Comparison of ENCODE assay signal across 1 cellular context in genomic region chr4:3830774-3831528, GRCh38.
TF ChIP-seq lines count a peak whose summit lies in the region.

No MANE protein-coding gene starts in this region.

TF ChIP-seq in HepG2, 621 proteins besides CTCF, POLR2A, EP300 and RAD21 (continued from another document and continues in another):
- peak; percentile 86 for TF ChIP-seq GATAD2A (CRISPR knock-in tag; IDR thresholded peaks at IDR 0.05)
- TF ChIP-seq XRCC5 (optimal IDR thresholded peaks at IDR 0.05; ENCODE audit: low read length), result no peak
- TF ChIP-seq, protein P1, sequence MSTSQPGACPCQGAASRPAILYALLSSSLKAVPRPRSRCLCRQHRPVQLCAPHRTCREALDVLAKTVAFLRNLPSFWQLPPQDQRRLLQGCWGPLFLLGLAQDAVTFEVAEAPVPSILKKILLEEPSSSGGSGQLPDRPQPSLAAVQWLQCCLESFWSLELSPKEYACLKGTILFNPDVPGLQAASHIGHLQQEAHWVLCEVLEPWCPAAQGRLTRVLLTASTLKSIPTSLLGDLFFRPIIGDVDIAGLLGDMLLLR (CRISPR knock-in tag; IDR thresholded peaks at IDR 0.05), result peak; percentile 64
- peak; percentile 41; the same call in 1 of the 2 replicates for TF ChIP-seq ARID2 (CRISPR knock-in tag; IDR thresholded peaks at IDR 0.05; ENCODE audit: borderline replicate concordance)
- TF ChIP-seq, protein P2, sequence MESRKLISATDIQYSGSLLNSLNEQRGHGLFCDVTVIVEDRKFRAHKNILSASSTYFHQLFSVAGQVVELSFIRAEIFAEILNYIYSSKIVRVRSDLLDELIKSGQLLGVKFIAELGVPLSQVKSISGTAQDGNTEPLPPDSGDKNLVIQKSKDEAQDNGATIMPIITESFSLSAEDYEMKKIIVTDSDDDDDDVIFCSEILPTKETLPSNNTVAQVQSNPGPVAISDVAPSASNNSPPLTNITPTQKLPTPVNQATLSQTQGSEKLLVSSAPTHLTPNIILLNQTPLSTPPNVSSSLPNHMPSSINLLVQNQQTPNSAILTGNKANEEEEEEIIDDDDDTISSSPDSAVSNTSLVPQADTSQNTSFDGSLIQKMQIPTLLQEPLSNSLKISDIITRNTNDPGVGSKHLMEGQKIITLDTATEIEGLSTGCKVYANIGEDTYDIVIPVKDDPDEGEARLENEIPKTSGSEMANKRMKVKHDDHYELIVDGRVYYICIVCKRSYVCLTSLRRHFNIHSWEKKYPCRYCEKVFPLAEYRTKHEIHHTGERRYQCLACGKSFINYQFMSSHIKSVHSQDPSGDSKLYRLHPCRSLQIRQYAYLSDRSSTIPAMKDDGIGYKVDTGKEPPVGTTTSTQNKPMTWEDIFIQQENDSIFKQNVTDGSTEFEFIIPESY (CRISPR knock-in tag; IDR thresholded peaks at IDR 0.05), result peak; percentile 56; the same call in 1 of the 2 replicates
- TF ChIP-seq ZNF619 (CRISPR knock-in tag; IDR thresholded peaks at IDR 0.05), result peak; percentile 55; the same call in 1 of the 2 replicates
- TF ChIP-seq CBX5 (CRISPR knock-in tag; IDR thresholded peaks at IDR 0.05; ENCODE audit: borderline replicate concordance), result peak; percentile 91; the same call in 1 of the 2 replicates
- TF ChIP-seq KMT2A (CRISPR knock-in tag; IDR thresholded peaks at IDR 0.05), result 0 out of 2 replicates have a peak, but pooled peaks have one; percentile 19
- peak; percentile 50; the same call in 1 of the 2 replicates for TF ChIP-seq ZHX2 (IDR thresholded peaks at IDR 0.05; ENCODE audit: low read depth)
- TF ChIP-seq ZHX2 (CRISPR knock-in tag; IDR thresholded peaks at IDR 0.05; ENCODE audit: borderline replicate concordance), result no peak
- TF ChIP-seq PHF21A (CRISPR knock-in tag; IDR thresholded peaks at IDR 0.05), result peak; percentile 96
- peak; percentile 63; the same call in 1 of the 2 replicates for TF ChIP-seq ZBTB26 (CRISPR knock-in tag; IDR thresholded peaks at IDR 0.05; ENCODE audit: borderline replicate concordance)
- peak; percentile 85 for TF ChIP-seq SP4 (CRISPR knock-in tag; IDR thresholded peaks at IDR 0.05)
- peak; percentile 99 for TF ChIP-seq RXRA (CRISPR knock-in tag; IDR thresholded peaks at IDR 0.05)
- TF ChIP-seq, protein P3, sequence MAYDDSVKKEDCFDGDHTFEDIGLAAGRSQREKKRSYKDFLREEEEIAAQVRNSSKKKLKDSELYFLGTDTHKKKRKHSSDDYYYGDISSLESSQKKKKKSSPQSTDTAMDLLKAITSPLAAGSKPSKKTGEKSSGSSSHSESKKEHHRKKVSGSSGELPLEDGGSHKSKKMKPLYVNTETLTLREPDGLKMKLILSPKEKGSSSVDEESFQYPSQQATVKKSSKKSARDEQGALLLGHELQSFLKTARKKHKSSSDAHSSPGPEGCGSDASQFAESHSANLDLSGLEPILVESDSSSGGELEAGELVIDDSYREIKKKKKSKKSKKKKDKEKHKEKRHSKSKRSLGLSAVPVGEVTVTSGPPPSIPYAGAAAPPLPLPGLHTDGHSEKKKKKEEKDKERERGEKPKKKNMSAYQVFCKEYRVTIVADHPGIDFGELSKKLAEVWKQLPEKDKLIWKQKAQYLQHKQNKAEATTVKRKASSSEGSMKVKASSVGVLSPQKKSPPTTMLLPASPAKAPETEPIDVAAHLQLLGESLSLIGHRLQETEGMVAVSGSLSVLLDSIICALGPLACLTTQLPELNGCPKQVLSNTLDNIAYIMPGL (CRISPR knock-in tag; IDR thresholded peaks at IDR 0.05; ENCODE audit: borderline replicate concordance in 1 of 2, low read depth in 1 of 2), result peak; percentile 77 to 82
- TF ChIP-seq, protein P4, sequence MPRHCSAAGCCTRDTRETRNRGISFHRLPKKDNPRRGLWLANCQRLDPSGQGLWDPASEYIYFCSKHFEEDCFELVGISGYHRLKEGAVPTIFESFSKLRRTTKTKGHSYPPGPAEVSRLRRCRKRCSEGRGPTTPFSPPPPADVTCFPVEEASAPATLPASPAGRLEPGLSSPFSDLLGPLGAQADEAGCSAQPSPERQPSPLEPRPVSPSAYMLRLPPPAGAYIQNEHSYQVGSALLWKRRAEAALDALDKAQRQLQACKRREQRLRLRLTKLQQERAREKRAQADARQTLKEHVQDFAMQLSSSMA (CRISPR knock-in tag; IDR thresholded peaks at IDR 0.05), result peak; percentile 69; the same call in 1 of the 2 replicates
- no peak for TF ChIP-seq E2F5 (CRISPR knock-in tag; conservative IDR thresholded peaks at IDR 0.05)
- TF ChIP-seq ADNP (CRISPR knock-in tag; IDR thresholded peaks at IDR 0.05), result 0 out of 2 replicates have a peak, but pooled peaks have one; percentile 21
- TF ChIP-seq KDM2A (CRISPR knock-in tag; IDR thresholded peaks at IDR 0.05; ENCODE audit: borderline replicate concordance, low read depth), result peak; percentile 70; the same call in 1 of the 2 replicates
- no peak for TF ChIP-seq FOXP1 (IDR thresholded peaks at IDR 0.05)
- peak; percentile 60; the same call in 1 of the 2 replicates for TF ChIP-seq FOXP1 (CRISPR knock-in tag; IDR thresholded peaks at IDR 0.05)
- no peak for TF ChIP-seq GATA4 (IDR thresholded peaks at IDR 0.05; ENCODE audit: borderline replicate concordance, low read depth)
- TF ChIP-seq, protein P5, sequence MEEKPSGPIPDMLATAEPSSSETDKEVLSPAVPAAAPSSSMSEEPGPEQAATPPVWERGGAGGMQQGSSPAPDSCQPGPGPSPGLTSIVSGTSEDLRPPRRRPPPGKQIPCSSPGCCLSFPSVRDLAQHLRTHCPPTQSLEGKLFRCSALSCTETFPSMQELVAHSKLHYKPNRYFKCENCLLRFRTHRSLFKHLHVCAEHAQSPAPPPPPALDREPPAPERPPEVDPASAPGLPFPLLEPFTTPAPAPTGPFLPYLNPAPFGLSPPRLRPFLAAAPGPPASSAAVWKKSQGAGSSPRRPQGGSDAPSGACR (CRISPR knock-in tag; IDR thresholded peaks at IDR 0.05), result peak; percentile 92; the same call in 1 of the 2 replicates
- 0 out of 2 replicates have a peak, but pooled peaks have one; percentile 46 for TF ChIP-seq ZFP41 (CRISPR knock-in tag; IDR thresholded peaks at IDR 0.05; ENCODE audit: borderline replicate concordance)
- TF ChIP-seq THAP9 (CRISPR knock-in tag; IDR thresholded peaks at IDR 0.05; ENCODE audit: borderline replicate concordance), result peak; percentile 49
- TF ChIP-seq, protein P6, sequence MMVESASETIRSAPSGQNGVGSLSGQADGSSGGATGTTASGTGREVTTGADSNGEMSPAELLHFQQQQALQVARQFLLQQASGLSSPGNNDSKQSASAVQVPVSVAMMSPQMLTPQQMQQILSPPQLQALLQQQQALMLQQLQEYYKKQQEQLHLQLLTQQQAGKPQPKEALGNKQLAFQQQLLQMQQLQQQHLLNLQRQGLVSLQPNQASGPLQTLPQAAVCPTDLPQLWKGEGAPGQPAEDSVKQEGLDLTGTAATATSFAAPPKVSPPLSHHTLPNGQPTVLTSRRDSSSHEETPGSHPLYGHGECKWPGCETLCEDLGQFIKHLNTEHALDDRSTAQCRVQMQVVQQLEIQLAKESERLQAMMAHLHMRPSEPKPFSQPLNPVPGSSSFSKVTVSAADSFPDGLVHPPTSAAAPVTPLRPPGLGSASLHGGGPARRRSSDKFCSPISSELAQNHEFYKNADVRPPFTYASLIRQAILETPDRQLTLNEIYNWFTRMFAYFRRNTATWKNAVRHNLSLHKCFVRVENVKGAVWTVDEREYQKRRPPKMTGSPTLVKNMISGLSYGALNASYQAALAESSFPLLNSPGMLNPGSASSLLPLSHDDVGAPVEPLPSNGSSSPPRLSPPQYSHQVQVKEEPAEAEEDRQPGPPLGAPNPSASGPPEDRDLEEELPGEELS (CRISPR knock-in tag; IDR thresholded peaks at IDR 0.05), result peak; percentile 88
- peak; percentile 36; the same call in 1 of the 2 replicates for TF ChIP-seq PHF20 (CRISPR knock-in tag; IDR thresholded peaks at IDR 0.05)
- TF ChIP-seq TEAD3 (CRISPR knock-in tag; optimal IDR thresholded peaks at IDR 0.05; ENCODE audit: borderline replicate concordance), result peak; percentile 54
- TF ChIP-seq ZNF484 (CRISPR knock-in tag; IDR thresholded peaks at IDR 0.05; ENCODE audit: borderline replicate concordance, low read depth), result no peak
- TF ChIP-seq ZNF879 (CRISPR knock-in tag; IDR thresholded peaks at IDR 0.05), result no peak
- TF ChIP-seq FOXO1 (CRISPR knock-in tag; IDR thresholded peaks at IDR 0.05), result peak; percentile 62; the same call in 1 of the 2 replicates
- TF ChIP-seq E2F1 (CRISPR knock-in tag; IDR thresholded peaks at IDR 0.05), result no peak
- TF ChIP-seq ZFP1 (CRISPR knock-in tag; IDR thresholded peaks at IDR 0.05), result 0 out of 2 replicates have a peak, but pooled peaks have one; percentile 66
- TF ChIP-seq, protein P7, sequence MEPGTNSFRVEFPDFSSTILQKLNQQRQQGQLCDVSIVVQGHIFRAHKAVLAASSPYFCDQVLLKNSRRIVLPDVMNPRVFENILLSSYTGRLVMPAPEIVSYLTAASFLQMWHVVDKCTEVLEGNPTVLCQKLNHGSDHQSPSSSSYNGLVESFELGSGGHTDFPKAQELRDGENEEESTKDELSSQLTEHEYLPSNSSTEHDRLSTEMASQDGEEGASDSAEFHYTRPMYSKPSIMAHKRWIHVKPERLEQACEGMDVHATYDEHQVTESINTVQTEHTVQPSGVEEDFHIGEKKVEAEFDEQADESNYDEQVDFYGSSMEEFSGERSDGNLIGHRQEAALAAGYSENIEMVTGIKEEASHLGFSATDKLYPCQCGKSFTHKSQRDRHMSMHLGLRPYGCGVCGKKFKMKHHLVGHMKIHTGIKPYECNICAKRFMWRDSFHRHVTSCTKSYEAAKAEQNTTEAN (CRISPR knock-in tag; conservative IDR thresholded peaks at IDR 0.05), result no peak
